In the genomic region with DNA sequence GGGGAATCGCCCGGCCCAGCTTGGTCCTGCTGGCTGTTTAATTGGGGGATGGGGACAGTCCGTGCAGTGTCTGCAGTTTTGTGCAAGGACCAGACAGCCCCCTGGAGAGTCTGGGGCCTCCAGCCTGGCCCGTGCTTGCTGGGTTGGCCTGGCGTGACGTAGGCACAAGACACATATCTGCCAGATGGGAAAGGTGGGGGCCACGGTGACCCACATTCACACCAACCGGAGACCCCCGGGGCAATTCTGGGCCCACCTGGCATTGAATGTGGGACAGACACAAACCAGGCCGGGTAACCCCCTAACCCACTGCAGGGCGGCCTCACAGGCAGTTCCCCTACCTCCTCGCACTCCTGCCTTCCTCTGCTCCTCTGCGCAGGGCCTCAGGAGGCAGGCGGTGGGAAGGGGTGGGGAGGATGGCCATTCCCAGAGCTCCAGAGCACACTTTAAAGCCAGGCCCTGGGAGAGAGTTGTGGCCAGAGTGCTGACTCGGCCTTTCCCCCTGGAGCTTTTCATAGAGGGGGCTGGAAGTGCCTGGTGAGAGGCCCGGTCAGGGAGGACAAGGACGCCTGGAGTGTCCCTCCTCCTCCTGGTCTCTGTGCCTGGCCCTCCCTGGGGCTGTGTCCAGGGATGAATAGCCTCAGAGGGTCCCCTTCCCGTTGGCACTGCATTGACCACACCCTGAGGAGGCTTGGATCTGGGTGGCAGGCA, we compare ENCODE assay signal across 8 cellular contexts. TPM values are rescaled to one million over a fixed set of nuclear protein-coding genes. Genes with fewer than 3 reads are reported as not detected.
A peak's percentile ranks its signal among the peaks of the same experiment; 100 is the strongest.
DNase-seq lines count a peak whose midpoint lies in the region; ATAC-seq and TF ChIP-seq lines count a peak whose summit lies in the region.

No MANE protein-coding gene starts in this region.

- H3K4me3 ChIP-seq in brain microvascular endothelial cell (ENCODE audit: low read depth, low read length) (peak overlapping the region; percentile 87), kidney epithelial cell (ENCODE audit: low read depth, low read length) (peak overlapping the region; percentile 72), upper lobe of right lung (peak overlapping the region; percentile 66), adrenal gland (peak overlapping the region in 1 of 4 donors; percentile 50)

- TF ChIP-seq CTCF in brain microvascular endothelial cell (IDR thresholded peaks at IDR 0.05; ENCODE audit: low read depth, low read length, missing control alignments), result no peak
- no peak for TF ChIP-seq CTCF in kidney epithelial cell (IDR thresholded peaks at IDR 0.05; ENCODE audit: insufficient read depth, low read length, poor library complexity, severe bottlenecking)
- TF ChIP-seq CTCF in upper lobe of right lung (IDR thresholded peaks at IDR 0.05), result no peak
- no peak for TF ChIP-seq CTCF in adrenal gland (IDR thresholded peaks at IDR 0.05)

- H3K27me3 Mint-ChIP-seq in activated T-cell treated with anti-CD3 and anti-CD28 coated beads, Interleukin-2, amount 50 U/mL, for 72 hours (ENCODE audit: low read depth), result peaks cover 36% of the 10 kb centered on the region

- peaks cover 28% of the 10 kb centered on the region for H3K4me1 ChIP-seq in upper lobe of right lung
- H3K4me1 ChIP-seq in adrenal gland (replicated peaks in 1 of 2), result peaks cover 0 to 21% of the 10 kb centered on the region in 2 donors

- peak overlapping the region; percentile 90 to 95 for H3K4me3 Mint-ChIP-seq in activated T-cell treated with anti-CD3 and anti-CD28 coated beads, Interleukin-2, amount 50 U/mL, for 72 hours

- peaks cover 27% of the 10 kb centered on the region for H3K4me1 Mint-ChIP-seq in activated T-cell treated with anti-CD3 and anti-CD28 coated beads, Interleukin-2, amount 50 U/mL, for 72 hours (ENCODE audit: low read depth)

- TF ChIP-seq POLR2A in adrenal gland (IDR thresholded peaks at IDR 0.05), result no peak

- H3K36me3 ChIP-seq in brain microvascular endothelial cell (replicated peaks), result peaks cover 17% of the 10 kb centered on the region
- no peaks in the 10 kb centered on the region for H3K36me3 ChIP-seq in kidney epithelial cell (ENCODE audit: control insufficient read depth, insufficient read depth, low read length)
- H3K36me3 ChIP-seq in upper lobe of right lung, result no peaks in the 10 kb centered on the region
- H3K36me3 ChIP-seq in adrenal gland (replicated peaks in 1 of 2), result no peaks in the 10 kb centered on the region

- no peak overlapping the region for H3K27ac Mint-ChIP-seq in activated T-cell treated with anti-CD3 and anti-CD28 coated beads, Interleukin-2, amount 50 U/mL, for 72 hours

- no peak for ATAC-seq in activated T-cell treated with anti-CD3 and anti-CD28 coated beads, Interleukin-2, amount 50 U/mL, for 72 hours (replicated peaks in 1 of 2)
- no peak for ATAC-seq in upper lobe of right lung

- H3K9me3 Mint-ChIP-seq in activated T-cell treated with anti-CD3 and anti-CD28 coated beads, Interleukin-2, amount 50 U/mL, for 72 hours, result no peaks in the 10 kb centered on the region

- H3K27me3 ChIP-seq in brain microvascular endothelial cell (replicated peaks) (no peaks in the 10 kb centered on the region), kidney epithelial cell (ENCODE audit: control insufficient read depth, insufficient read depth, low read length) (no peaks in the 10 kb centered on the region), upper lobe of right lung (no peaks in the 10 kb centered on the region), adrenal gland (no peaks in the 10 kb centered on the region)

- no peak for DNase-seq in activated T-cell treated with anti-CD3 and anti-CD28 coated beads, Interleukin-2, amount 50 U/mL, for 72 hours
- DNase-seq in activated T-cell treated with anti-CD3 and anti-CD28 coated beads, Interleukin-2, amount 50 U/mL, for 1 hour, result no peak
- DNase-seq in brain microvascular endothelial cell (peak; percentile 69), kidney epithelial cell (ENCODE audit: low read depth) (no peak), upper lobe of right lung (no peak), adrenal gland (no peak), NCI-H748 (lab: John Stamatoyannopoulos, UW; ENCODE audit: unreplicated experiment) (no peak), NCI-H1694 (lab: John Stamatoyannopoulos, UW) (no peak)

- in situ Hi-C loops in brain microvascular endothelial cell (cut with HindIII; ENCODE audit: low pct_ligation_motif_present, low sequenced_read_pairs), result no loop called here

- WGBS in adrenal gland, 4 donors, result 53 to 66% (median 59%) methylated on average over 16 to 18 of the region's 18 CpGs

- intact Hi-C loops in upper lobe of right lung (cut with DNase I), result no loop called here
- intact Hi-C loops in adrenal gland (cut with DNase I), result no loop called here

- H3K27ac ChIP-seq in brain microvascular endothelial cell, result peak overlapping the region; percentile 89
- peak overlapping the region; percentile 91 for H3K27ac ChIP-seq in upper lobe of right lung
- H3K27ac ChIP-seq in adrenal gland, result peak overlapping the region in 2 of 5 donors; percentile 21 to 88

- no peaks in the 10 kb centered on the region for H3K36me3 Mint-ChIP-seq in activated T-cell treated with anti-CD3 and anti-CD28 coated beads, Interleukin-2, amount 50 U/mL, for 72 hours (ENCODE audit: insufficient read depth in 2 of 2)

- H3K9me3 ChIP-seq in upper lobe of right lung (no peaks in the 10 kb centered on the region), adrenal gland (replicated peaks in 1 of 3) (no peaks in the 10 kb centered on the region)

RNA-seq across cellular contexts. Expression of gene MRC2, which starts 1.5 kb away (rescaled TPM):
- total RNA-seq in activated T-cell treated with anti-CD3 and anti-CD28 coated beads, Interleukin-2, amount 50 U/mL, for 72 hours, result 10 to 100 TPM in 1 of 2 donors, 1 to 10 TPM in 1; 6.1 to 14.2 TPM
- total RNA-seq in kidney epithelial cell, result 45.9 and 53.0 TPM in 2 replicates
- 127 TPM for total RNA-seq in upper lobe of right lung
- total RNA-seq in adrenal gland, result 10 to 100 TPM; 20.2 to 68.3 (median 46.4) TPM
- polyA plus RNA-seq in adrenal gland, result 10 to 100 TPM in 2 of 3 donors, 1 to 10 TPM in 1; 5.2 to 41.3 (median 22.3) TPM
